In the genomic region with DNA sequence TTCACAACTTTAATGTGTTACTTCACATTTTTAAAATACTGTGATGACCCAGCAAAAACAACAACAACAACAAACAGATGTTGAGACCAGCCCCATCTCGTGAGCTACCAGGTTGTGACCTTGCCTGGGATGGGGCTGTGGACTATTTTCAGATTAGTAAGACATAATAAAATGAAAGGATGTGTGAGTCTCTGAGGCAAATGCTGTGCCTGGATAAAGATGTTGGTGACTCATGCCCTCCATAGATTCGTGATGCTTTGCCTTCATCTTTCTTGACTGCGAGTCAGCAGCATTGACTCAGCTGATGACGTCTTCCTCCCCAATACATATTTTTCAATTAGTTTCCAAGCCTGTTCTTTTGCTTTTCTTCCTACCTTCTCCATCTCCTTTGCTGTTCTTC, we compare ENCODE assay signal across 12 cellular contexts.
A peak's percentile ranks its signal among the peaks of the same experiment; 100 is the strongest.
DNase-seq lines count a peak whose midpoint lies in the region; TF ChIP-seq lines count a peak whose summit lies in the region.
"Had no signal": no experiment of that assay in that cellular context is flagged by ENCODE, and none has a peak within 500 bp of the region (broad histone marks: within the 10 kb centered on the region; RNA-seq: fewer than 3 reads in every experiment).

No MANE protein-coding gene starts in this region.

- TF ChIP-seq POLR2A in esophagus squamous epithelium (IDR thresholded peaks at IDR 0.05) = no peak

- H3K4me1 ChIP-seq in esophagus squamous epithelium = no peaks in the 10 kb centered on the region
- H3K4me1 ChIP-seq: vagina had no signal

- intact Hi-C loops in esophagus squamous epithelium (cut with DNase I) = no loop called here

- peaks cover 9% of the 10 kb centered on the region for H3K9me3 Mint-ChIP-seq in activated CD4-positive, alpha-beta memory T cell treated with anti-CD3 and anti-CD28 coated beads, Interleukin-2, amount 10 ng/mL, durations not matched to agents 7 days and 5 days
- H3K9me3 Mint-ChIP-seq in osteocyte (ENCODE audit: unreplicated experiment) = no peaks in the 10 kb centered on the region

- no peaks in the 10 kb centered on the region for H3K27me3 Mint-ChIP-seq in activated CD4-positive, alpha-beta memory T cell treated with anti-CD3 and anti-CD28 coated beads, Interleukin-2, amount 10 ng/mL, durations not matched to agents 7 days and 5 days
- no peaks in the 10 kb centered on the region for H3K27me3 Mint-ChIP-seq in osteocyte (ENCODE audit: unreplicated experiment)

- DNase-seq in activated T-cell treated with anti-CD3 and anti-CD28 coated beads for 24 hours (ENCODE audit: low read depth) = peak; percentile 37
- DNase-seq in activated T-cell treated with anti-CD3 and anti-CD28 coated beads, Interleukin-2, amount 50 U/mL, for 1 hour = no peak
- DNase-seq in activated CD4-positive, alpha-beta memory T cell treated with anti-CD3 and anti-CD28 coated beads, Interleukin-2, amount 10 ng/mL, durations not matched to agents 7 days and 5 days = peak; percentile 31
- DNase-seq in fibroblast of villous mesenchyme (ENCODE audit: low read depth) = peak; percentile 51
- DNase-seq in stimulated activated CD8-positive, alpha-beta memory T cell treated with anti-CD3 and anti-CD28 coated beads, Interleukin-7, amount 100 ng/mL, for 4 hours (ENCODE audit: low read depth in 2 of 2) = peak; percentile 12
- no peak for DNase-seq in osteocyte (ENCODE audit: extremely low spot score, unreplicated experiment)
- DNase-seq in esophagus squamous epithelium (lab: John Stamatoyannopoulos, UW) = no peak
- DNase-seq in Kasumi-1 (lab: John Stamatoyannopoulos, UW) = no peak
- DNase-seq: effector CD8-positive, alpha-beta T cell had no signal

- H3K4me1 Mint-ChIP-seq in activated CD4-positive, alpha-beta memory T cell treated with anti-CD3 and anti-CD28 coated beads, Interleukin-2, amount 10 ng/mL, durations not matched to agents 7 days and 5 days = peaks cover 2% of the 10 kb centered on the region
- H3K4me1 Mint-ChIP-seq in osteocyte (ENCODE audit: unreplicated experiment) = peaks cover 2% of the 10 kb centered on the region

- CTCF ChIA-PET in activated CD4-positive, alpha-beta memory T cell treated with anti-CD3 and anti-CD28 coated beads, Interleukin-2, amount 10 ng/mL, durations not matched to agents 7 days and 5 days (lab: Charles Lee) = no interaction called here

- H3K27ac Mint-ChIP-seq in activated CD4-positive, alpha-beta memory T cell treated with anti-CD3 and anti-CD28 coated beads, Interleukin-2, amount 10 ng/mL, durations not matched to agents 7 days and 5 days = no peak overlapping the region
- H3K27ac Mint-ChIP-seq in osteocyte (ENCODE audit: unreplicated experiment) = no peak overlapping the region

- H3K36me3 ChIP-seq in esophagus squamous epithelium = no peaks in the 10 kb centered on the region
- H3K36me3 ChIP-seq: vagina had no signal

- H3K36me3 Mint-ChIP-seq in activated CD4-positive, alpha-beta memory T cell treated with anti-CD3 and anti-CD28 coated beads, Interleukin-2, amount 10 ng/mL, durations not matched to agents 7 days and 5 days (ENCODE audit: low read depth) = no peaks in the 10 kb centered on the region
- no peaks in the 10 kb centered on the region for H3K36me3 Mint-ChIP-seq in osteocyte (ENCODE audit: unreplicated experiment)

- POLR2A ChIA-PET in activated CD4-positive, alpha-beta memory T cell treated with anti-CD3 and anti-CD28 coated beads, Interleukin-2, amount 10 ng/mL, durations not matched to agents 7 days and 5 days (lab: Charles Lee) = no interaction called here

- no peaks in the 10 kb centered on the region for H3K9me3 ChIP-seq in esophagus squamous epithelium
- H3K9me3 ChIP-seq: vagina had no signal

- no peaks in the 10 kb centered on the region for H3K27me3 ChIP-seq in esophagus squamous epithelium
- H3K27me3 ChIP-seq: vagina had no signal

- WGBS in esophagus squamous epithelium, 2 donors = 36 to 37% methylated on average over 4 of the region's 4 CpGs

- H3K4me3 Mint-ChIP-seq in activated CD4-positive, alpha-beta memory T cell treated with anti-CD3 and anti-CD28 coated beads, Interleukin-2, amount 10 ng/mL, durations not matched to agents 7 days and 5 days = no peak overlapping the region
- H3K4me3 Mint-ChIP-seq in osteocyte (ENCODE audit: unreplicated experiment) = no peak overlapping the region

- H3K27ac ChIP-seq in esophagus squamous epithelium = no peak overlapping the region
- H3K27ac ChIP-seq: C4-2B, KMS-11, vagina had no signal

- no peak overlapping the region for H3K4me3 ChIP-seq in fibroblast of villous mesenchyme (ENCODE audit: low read depth, low read length)
- H3K4me3 ChIP-seq in esophagus squamous epithelium = no peak overlapping the region
- H3K4me3 ChIP-seq: vagina had no signal

- TF ChIP-seq CTCF in fibroblast of villous mesenchyme (IDR thresholded peaks at IDR 0.05; ENCODE audit: insufficient read depth, low read depth, low read length) = no peak
- no peak for TF ChIP-seq CTCF in osteocyte (IDR thresholded peaks at IDR 0.05)
- no peak for TF ChIP-seq CTCF in esophagus squamous epithelium (IDR thresholded peaks at IDR 0.05)

Comparison
In these comparisons a context has a peak if more than half of its experiments do, and no peak if none do; other contexts are left out.
1. DNase-seq: peak in activated T-cell treated with anti-CD3 and anti-CD28 coated beads for 24 hours (single experiment), activated CD4-positive, alpha-beta memory T cell treated with anti-CD3 and anti-CD28 coated beads, Interleukin-2, amount 10 ng/mL, durations not matched to agents 7 days and 5 days (single experiment), fibroblast of villous mesenchyme (single experiment) and stimulated activated CD8-positive, alpha-beta memory T cell treated with anti-CD3 and anti-CD28 coated beads, Interleukin-7, amount 100 ng/mL, for 4 hours (2 of 2); none in activated T-cell treated with anti-CD3 and anti-CD28 coated beads, Interleukin-2, amount 50 U/mL, for 1 hour (single experiment), osteocyte (single experiment), esophagus squamous epithelium (single experiment) and Kasumi-1 (0 of 2).